ENCODE assay signal across 18 cellular contexts in genomic region chr1:11448375-11449085, GRCh38. TPM values are rescaled to one million over a fixed set of nuclear protein-coding genes. Genes with fewer than 3 reads are reported as not detected.
DNase-seq lines count a peak whose midpoint lies in the region; TF ChIP-seq lines count a peak whose summit lies in the region.
"Had no signal": no experiment of that assay in that cellular context is flagged by ENCODE, and none has a peak within 500 bp of the region (broad histone marks: within the 10 kb centered on the region; RNA-seq: fewer than 3 reads in every experiment).

No MANE protein-coding gene starts in this region.

- H3K27me3 Mint-ChIP-seq in glutamatergic neuron (ENCODE audit: unreplicated experiment) = peaks cover 11% of the 10 kb centered on the region

- no peak for TF ChIP-seq CTCF in WERI-Rb-1 (IDR thresholded peaks at IDR 0.05; ENCODE audit: low read depth, low read length)
- TF ChIP-seq CTCF in glutamatergic neuron (IDR thresholded peaks at IDR 0.05; ENCODE audit: partially characterized antibody, unreplicated experiment) = no peak

- peak overlapping the region; percentile 92 for H3K27ac Mint-ChIP-seq in glutamatergic neuron (ENCODE audit: unreplicated experiment)
- H3K27ac Mint-ChIP-seq: activated CD8-positive, alpha-beta T cell treated with anti-CD3 and anti-CD28 coated beads, Interleukin-2, amount 10 ng/mL, durations not matched to agents 7 days and 5 days; natural killer cell treated with Interleukin-12 subunit alpha and Interleukin-12 subunit beta and Interleukin-15 and Interleukin-18, amount 100 ng/mL, for 72 hours had no signal

- H3K4me3 ChIP-seq in WERI-Rb-1 (ENCODE audit: low read depth, low read length) = no peak overlapping the region
- H3K4me3 ChIP-seq: BLaER1 treated with 17β-estradiol and CSF1 and Interleukin-3, amounts not matched to agents 10 nM and 100 nM; colonic mucosa; upper lobe of right lung had no signal

- H3K9me3 Mint-ChIP-seq in glutamatergic neuron (ENCODE audit: unreplicated experiment) = peaks cover 3% of the 10 kb centered on the region
- H3K9me3 Mint-ChIP-seq: natural killer cell treated with Interleukin-12 subunit alpha and Interleukin-12 subunit beta and Interleukin-15 and Interleukin-18, amount 100 ng/mL, for 72 hours had no signal

- peak overlapping the region; percentile 28 for H3K4me3 Mint-ChIP-seq in glutamatergic neuron (ENCODE audit: unreplicated experiment)
- H3K4me3 Mint-ChIP-seq: activated CD8-positive, alpha-beta T cell treated with anti-CD3 and anti-CD28 coated beads, Interleukin-2, amount 10 ng/mL, durations not matched to agents 7 days and 5 days; natural killer cell treated with Interleukin-12 subunit alpha and Interleukin-12 subunit beta and Interleukin-15 and Interleukin-18, amount 100 ng/mL, for 72 hours had no signal

- DNase-seq in DMS 273 treated with DMSO at 0.1 percent for 48 hours (lab: John Stamatoyannopoulos, UW) (peak; percentile 53), NCI-H1092 treated with DMSO at 0.1 percent for 48 hours (lab: John Stamatoyannopoulos, UW) (peak; percentile 69), WERI-Rb-1 (peak; percentile 76), glutamatergic neuron (peak; percentile 32), HuH-7 (ENCODE audit: low spot score) (no peak), epidermal melanocyte (ENCODE audit: insufficient read length, low spot score) (no peak), SIG-M5 (lab: John Stamatoyannopoulos, UW) (no peak)
- DNase-seq: activated CD8-positive, alpha-beta T cell treated with anti-CD3 and anti-CD28 coated beads, Interleukin-2, amount 10 ng/mL, durations not matched to agents 7 days and 5 days; activated gamma-delta T cell treated with Interleukin-2 at 50 U/mL for 16 hours; colonic mucosa; EL; NCI-H1436 treated with DMSO at 0.1 percent for 48 hours; T-helper 9 cell; upper lobe of right lung had no signal

- H3K36me3 ChIP-seq in WERI-Rb-1 = no peaks in the 10 kb centered on the region
- H3K36me3 ChIP-seq: BLaER1 treated with 17β-estradiol and CSF1 and Interleukin-3, amounts not matched to agents 10 nM and 100 nM; colonic mucosa; upper lobe of right lung had no signal

- H3K4me1 Mint-ChIP-seq in glutamatergic neuron (ENCODE audit: low read depth, unreplicated experiment) = peaks cover 50% of the 10 kb centered on the region

- H3K36me3 Mint-ChIP-seq in glutamatergic neuron (ENCODE audit: unreplicated experiment) = no peaks in the 10 kb centered on the region
- H3K36me3 Mint-ChIP-seq: natural killer cell treated with Interleukin-12 subunit alpha and Interleukin-12 subunit beta and Interleukin-15 and Interleukin-18, amount 100 ng/mL, for 72 hours had no signal

- H3K9me3 ChIP-seq in WERI-Rb-1 (ENCODE audit: severe bottlenecking) = no peaks in the 10 kb centered on the region
- H3K9me3 ChIP-seq: BLaER1 treated with 17β-estradiol and CSF1 and Interleukin-3, amounts not matched to agents 10 nM and 100 nM; colonic mucosa; upper lobe of right lung had no signal

- no peaks in the 10 kb centered on the region for H3K27me3 ChIP-seq in WERI-Rb-1 (ENCODE audit: insufficient read depth, low read depth, severe bottlenecking)
- H3K27me3 ChIP-seq: BLaER1 treated with 17β-estradiol and CSF1 and Interleukin-3, amounts not matched to agents 10 nM and 100 nM; colonic mucosa had no signal

- peak overlapping the region; percentile 82 for H3K27ac ChIP-seq in WERI-Rb-1
- H3K27ac ChIP-seq: BLaER1 treated with 17β-estradiol and CSF1 and Interleukin-3, amounts not matched to agents 10 nM and 100 nM; colonic mucosa; upper lobe of right lung had no signal

RNA-seq across cellular contexts. Expression of gene DISP3, which starts 30.4 kb away (rescaled TPM):
- total RNA-seq in glutamatergic neuron (ENCODE audit: unreplicated experiment) = 179 TPM
- total RNA-seq: left lobe of liver, RPMI7951, upper lobe of right lung had no signal

Comparison
In these comparisons a context has a peak if more than half of its experiments do, and no peak if none do; other contexts are left out.
1. DNase-seq: peak in DMS 273 treated with DMSO at 0.1 percent for 48 hours (single experiment), NCI-H1092 treated with DMSO at 0.1 percent for 48 hours (single experiment), WERI-Rb-1 (single experiment) and glutamatergic neuron (single experiment); none in HuH-7 (single experiment), epidermal melanocyte (single experiment) and SIG-M5 (single experiment).